15 cellular contexts compared by ENCODE assay signal in genomic region chr10:27035163-27035562, GRCh38.
A peak's percentile ranks its signal among the peaks of the same experiment; 100 is the strongest.
DNase-seq lines count a peak whose midpoint lies in the region; ATAC-seq, FAIRE-seq and TF ChIP-seq lines count a peak whose summit lies in the region.
"Had no signal": no experiment of that assay in that cellular context is flagged by ENCODE, and none has a peak within 500 bp of the region (broad histone marks: within the 10 kb centered on the region; RNA-seq: fewer than 3 reads in every experiment).

No MANE protein-coding gene starts in this region.

- H3K27ac Mint-ChIP-seq in activated CD8-positive, alpha-beta memory T cell treated with anti-CD3 and anti-CD28 coated beads, Interleukin-2, amount 10 ng/mL, durations not matched to agents 7 days and 5 days: peak overlapping the region; percentile 13

- no peak for DNase-seq in activated CD8-positive, alpha-beta memory T cell treated with anti-CD3 and anti-CD28 coated beads, Interleukin-2, amount 10 ng/mL, durations not matched to agents 7 days and 5 days
- DNase-seq in activated CD8-positive, alpha-beta memory T cell treated with anti-CD3 and anti-CD28 coated beads, Interleukin-2, amount 50 U/mL, for 48 hours: no peak
- DNase-seq in GM12891 (ENCODE audit: insufficient read length, low spot score) (no peak), RPMI7951 (ENCODE audit: low read depth) (peak; percentile 22), myocyte (ENCODE audit: low read depth) (peak; percentile 43)
- DNase-seq in effector CD8-positive, alpha-beta T cell (lab: John Stamatoyannopoulos, UW): no peak
- DNase-seq: brain microvascular endothelial cell; colonic mucosa; left ventricle myocardium superior; nucleus accumbens; right cardiac atrium; stimulated activated CD4-positive, alpha-beta T cell treated with anti-CD3 and anti-CD28 coated beads, Interleukin-15, amount 100 ng/mL, for 24 hours; SW 1271 had no signal

- TF ChIP-seq POLR2A in GM12891 (IDR thresholded peaks at IDR 0.05; ENCODE audit: low read depth, low read length): no peak

- H3K27me3 Mint-ChIP-seq in activated CD8-positive, alpha-beta memory T cell treated with anti-CD3 and anti-CD28 coated beads, Interleukin-2, amount 10 ng/mL, durations not matched to agents 7 days and 5 days: no peaks in the 10 kb centered on the region

- peak; percentile 20 for FAIRE-seq in GM12891 (lab: Jason Lieb, UNC)

- no peaks in the 10 kb centered on the region for H3K9me3 Mint-ChIP-seq in activated CD8-positive, alpha-beta memory T cell treated with anti-CD3 and anti-CD28 coated beads, Interleukin-2, amount 10 ng/mL, durations not matched to agents 7 days and 5 days (ENCODE audit: low read depth)

- no peak for ATAC-seq in activated CD8-positive, alpha-beta memory T cell treated with anti-CD3 and anti-CD28 coated beads, Interleukin-2, amount 10 ng/mL, durations not matched to agents 7 days and 5 days
- ATAC-seq in HG03342 (IDR thresholded peaks at IDR 0.05; ENCODE audit: unreplicated experiment): no peak
- no peak for ATAC-seq in HG02852 (IDR thresholded peaks at IDR 0.05; ENCODE audit: unreplicated experiment)
- ATAC-seq: left ventricle myocardium superior, right cardiac atrium had no signal

- CTCF ChIA-PET in activated CD8-positive, alpha-beta memory T cell treated with anti-CD3 and anti-CD28 coated beads, Interleukin-2, amount 10 ng/mL, durations not matched to agents 7 days and 5 days (lab: Charles Lee): interaction anchor here (0.5 kb wide), 1 partner anchor 60 kb away, joined by 3 read pairs; no protein-coding TSS in a partner anchor

- H3K4me1 Mint-ChIP-seq in activated CD8-positive, alpha-beta memory T cell treated with anti-CD3 and anti-CD28 coated beads, Interleukin-2, amount 10 ng/mL, durations not matched to agents 7 days and 5 days: peaks cover 13% of the 10 kb centered on the region

- peak overlapping the region; percentile 56 for H3K4me3 Mint-ChIP-seq in activated CD8-positive, alpha-beta memory T cell treated with anti-CD3 and anti-CD28 coated beads, Interleukin-2, amount 10 ng/mL, durations not matched to agents 7 days and 5 days

- H3K36me3 Mint-ChIP-seq in activated CD8-positive, alpha-beta memory T cell treated with anti-CD3 and anti-CD28 coated beads, Interleukin-2, amount 10 ng/mL, durations not matched to agents 7 days and 5 days: peaks cover 28% of the 10 kb centered on the region

TF ChIP-seq in GM12891, 5 proteins besides CTCF, POLR2A, EP300 and RAD21:
- no peak for TF ChIP-seq POLR2AphosphoS5 (IDR thresholded peaks at IDR 0.05; ENCODE audit: low read depth, low read length)
- TF ChIP-seq TAF1 (IDR thresholded peaks at IDR 0.05; ENCODE audit: low read depth, low read length): no peak
- no peak for TF ChIP-seq SPI1 (IDR thresholded peaks at IDR 0.05; ENCODE audit: low read depth, low read length)
- no peak for TF ChIP-seq PAX5 (IDR thresholded peaks at IDR 0.05; ENCODE audit: insufficient read depth, low read length, severe bottlenecking)
- no peak for TF ChIP-seq POU2F2 (IDR thresholded peaks at IDR 0.05; ENCODE audit: low read depth, low read length)

Comparison
In these comparisons a context has a peak if more than half of its experiments do, and no peak if none do; other contexts are left out.
1. DNase-seq: peak in RPMI7951 (single experiment) and myocyte (single experiment); none in activated CD8-positive, alpha-beta memory T cell treated with anti-CD3 and anti-CD28 coated beads, Interleukin-2, amount 10 ng/mL, durations not matched to agents 7 days and 5 days (single experiment), activated CD8-positive, alpha-beta memory T cell treated with anti-CD3 and anti-CD28 coated beads, Interleukin-2, amount 50 U/mL, for 48 hours (single experiment), GM12891 (single experiment) and effector CD8-positive, alpha-beta T cell (single experiment).